In the genomic region with DNA sequence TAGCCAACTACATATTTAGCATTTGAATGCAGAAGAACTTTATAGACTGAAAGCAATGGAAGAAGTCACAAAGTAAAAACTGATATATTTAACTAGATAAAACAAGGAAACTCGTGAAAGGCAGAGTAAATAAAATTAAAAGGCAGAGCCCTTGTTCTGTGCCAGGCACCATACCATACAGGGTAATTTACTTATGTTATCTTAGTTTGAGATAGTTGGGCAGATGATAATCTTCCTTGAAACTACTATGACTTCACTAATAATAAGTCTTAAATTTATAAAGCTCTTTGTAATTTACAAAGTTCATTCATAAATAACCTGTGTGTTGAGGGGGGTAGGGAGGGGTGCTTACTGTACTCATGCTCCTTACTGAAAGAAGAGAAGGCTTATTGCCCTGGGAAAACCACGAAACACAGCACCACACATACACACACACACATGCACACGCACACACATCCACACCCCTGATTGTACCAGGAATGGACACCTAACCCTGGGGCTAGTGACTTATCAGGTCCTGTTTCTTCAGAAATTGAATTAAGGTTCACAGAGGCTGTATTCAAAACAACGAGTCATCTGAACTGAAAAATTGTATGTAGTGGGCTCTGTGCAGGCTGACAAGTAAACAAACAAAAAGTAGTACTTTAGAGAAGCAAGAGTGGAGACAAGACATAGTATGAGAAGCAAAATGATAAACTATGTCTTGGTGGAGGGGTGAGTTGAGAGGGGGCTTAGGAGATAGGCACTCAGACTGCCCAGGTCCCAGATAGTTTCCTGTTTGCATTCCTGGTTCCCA, we compare ENCODE assay signal across 10 cellular contexts. TPM values are rescaled to one million over a fixed set of nuclear protein-coding genes. Genes with fewer than 3 reads are reported as not detected.
DNase-seq lines count a peak whose midpoint lies in the region; ATAC-seq, FAIRE-seq and TF ChIP-seq lines count a peak whose summit lies in the region.
"Had no signal": no experiment of that assay in that cellular context is flagged by ENCODE, and none has a peak within 500 bp of the region (broad histone marks: within the 10 kb centered on the region; RNA-seq: fewer than 3 reads in every experiment).

No MANE protein-coding gene starts in this region.

- H3K4me1 ChIP-seq in mucosa of stomach (ENCODE audit: control insufficient read depth, insufficient read depth, low read length) = peaks cover 49% of the 10 kb centered on the region

- H3K27me3 ChIP-seq in bronchial epithelial cell (ENCODE audit: control insufficient read depth, insufficient read depth, low read length) (no peaks in the 10 kb centered on the region), mucosa of stomach (ENCODE audit: control insufficient read depth, insufficient read depth, low read length) (no peaks in the 10 kb centered on the region)
- H3K27me3 ChIP-seq: brain microvascular endothelial cell had no signal

- ATAC-seq in HG03159 (IDR thresholded peaks at IDR 0.05; ENCODE audit: unreplicated experiment) (no peak), GM19452 (IDR thresholded peaks at IDR 0.05; ENCODE audit: unreplicated experiment) (no peak)

- no peaks in the 10 kb centered on the region for H3K9me3 ChIP-seq in mucosa of stomach (ENCODE audit: control insufficient read depth, low read length)

- H3K4me3 ChIP-seq in bronchial epithelial cell (ENCODE audit: low read depth, low read length) (no peak overlapping the region), mucosa of stomach (ENCODE audit: low read length) (no peak overlapping the region)

- peak overlapping the region; percentile 1 for H3K9ac ChIP-seq in mucosa of stomach (ENCODE audit: low read length)

- DNase-seq in COLO668 (lab: John Stamatoyannopoulos, UW; ENCODE audit: unreplicated experiment) (peak; percentile 15), LHCN-M2 (ENCODE audit: low read depth) (peak; percentile 79), bronchial epithelial cell (ENCODE audit: low read depth) (peak; percentile 72), NCI-H2227 (lab: John Stamatoyannopoulos, UW; ENCODE audit: unreplicated experiment) (no peak), DMS79 treated with DMSO at 0.1 percent for 48 hours (lab: John Stamatoyannopoulos, UW) (no peak)
- DNase-seq: activated CD4-positive, alpha-beta T cell treated with anti-CD3 and anti-CD28 coated beads, Interleukin-2, amount 10 ng/mL, durations not matched to agents 7 days and 5 days; brain microvascular endothelial cell had no signal

- no peak for FAIRE-seq in bronchial epithelial cell (lab: Jason Lieb, UNC)

- H3K36me3 ChIP-seq in bronchial epithelial cell (ENCODE audit: control insufficient read depth, insufficient read depth, low read length) (no peaks in the 10 kb centered on the region), mucosa of stomach (ENCODE audit: control insufficient read depth, insufficient read depth, low read length) (no peaks in the 10 kb centered on the region)
- H3K36me3 ChIP-seq: brain microvascular endothelial cell had no signal

- no peak for TF ChIP-seq CTCF in bronchial epithelial cell (IDR thresholded peaks at IDR 0.05; ENCODE audit: insufficient read depth, low read length, severe bottlenecking)

RNA-seq across cellular contexts. Expression of a gene that starts 38.1 kb away (rescaled TPM):
- total RNA-seq in LHCN-M2 (2014; rRNA removed) (63.1 and 97.9 TPM in 2 replicates), bronchial epithelial cell (52.0 and 54.8 TPM in 2 replicates)
- 40.9 TPM for polyA plus RNA-seq in LHCN-M2 (2012)

Comparison
In these comparisons a context has a peak if more than half of its experiments do, and no peak if none do; other contexts are left out.
1. DNase-seq: peak in COLO668 (single experiment), LHCN-M2 (single experiment) and bronchial epithelial cell (single experiment); none in NCI-H2227 (single experiment) and DMS79 treated with DMSO at 0.1 percent for 48 hours (single experiment).